In the genomic region with DNA sequence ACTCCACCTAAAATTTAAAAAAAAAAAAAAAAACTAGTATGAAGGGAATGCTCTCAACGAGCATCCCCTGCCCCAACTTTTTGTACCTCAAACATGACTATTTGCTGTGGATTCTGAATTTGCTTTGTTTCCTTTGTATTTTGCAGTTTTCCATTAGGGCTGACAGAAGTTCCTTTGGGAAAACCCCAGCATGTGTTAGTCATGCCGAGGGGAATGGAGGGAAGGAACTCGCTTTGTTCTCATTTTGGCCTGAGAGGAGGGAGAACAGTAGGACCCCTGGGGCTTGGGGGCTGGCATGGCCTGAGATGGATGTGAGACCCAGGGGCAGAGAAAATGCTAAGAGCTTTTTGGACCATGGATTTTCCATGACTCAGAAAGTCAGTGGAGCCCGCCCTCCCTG, we compare ENCODE assay signal across 16 cellular contexts. TPM values are rescaled to one million over a fixed set of nuclear protein-coding genes. Genes with fewer than 3 reads are reported as not detected.
DNase-seq lines count a peak whose midpoint lies in the region; ATAC-seq and TF ChIP-seq lines count a peak whose summit lies in the region.
"Had no signal": no experiment of that assay in that cellular context is flagged by ENCODE, and none has a peak within 500 bp of the region (broad histone marks: within the 10 kb centered on the region; RNA-seq: fewer than 3 reads in every experiment).

No MANE protein-coding gene starts in this region.

- H2BK20ac ChIP-seq in IMR-90 (ENCODE audit: low read depth, low read length) = no peak overlapping the region

- no peaks in the 10 kb centered on the region for H3K79me1 ChIP-seq in IMR-90 (ENCODE audit: low read depth in 1 of 2, low read length in 2 of 2)

- intact Hi-C loops in IMR-90 (cut with micrococcal nuclease) = no loop called here

- peaks cover 12% of the 10 kb centered on the region for H3K9me1 ChIP-seq in IMR-90 (ENCODE audit: insufficient read depth, low read length)

- H2BK5ac ChIP-seq in IMR-90 (ENCODE audit: low read depth, low read length, poor library complexity, severe bottlenecking) = no peak overlapping the region

- H3K36me3 Mint-ChIP-seq in type B pancreatic cell (no peaks in the 10 kb centered on the region), progenitor cell of endocrine pancreas (ENCODE audit: insufficient read depth) (no peaks in the 10 kb centered on the region)
- no peaks in the 10 kb centered on the region for H3K36me3 Mint-ChIP-seq in natural killer cell treated with Interleukin-12 subunit alpha and Interleukin-12 subunit beta and Interleukin-15 and Interleukin-18, amount 100 ng/mL, for 72 hours

- H3K9me3 Mint-ChIP-seq in type B pancreatic cell (peaks cover 5% of the 10 kb centered on the region), progenitor cell of endocrine pancreas (ENCODE audit: low read depth) (no peaks in the 10 kb centered on the region)
- H3K9me3 Mint-ChIP-seq in natural killer cell treated with Interleukin-12 subunit alpha and Interleukin-12 subunit beta and Interleukin-15 and Interleukin-18, amount 100 ng/mL, for 72 hours = no peaks in the 10 kb centered on the region

- peaks cover 17% of the 10 kb centered on the region for H3K27me3 ChIP-seq in IMR-90 (ENCODE audit: control insufficient read depth, insufficient read depth, low read length)
- H3K27me3 ChIP-seq: BLaER1 treated with 17β-estradiol and CSF1 and Interleukin-3, amounts not matched to agents 10 nM and 100 nM had no signal

- no peak overlapping the region for H3K4me3 Mint-ChIP-seq in type B pancreatic cell
- no peak overlapping the region for H3K4me3 Mint-ChIP-seq in natural killer cell treated with Interleukin-12 subunit alpha and Interleukin-12 subunit beta and Interleukin-15 and Interleukin-18, amount 100 ng/mL, for 72 hours
- H3K4me3 Mint-ChIP-seq in progenitor cell of endocrine pancreas (ENCODE audit: low read depth) = no peak overlapping the region

- H3K4me2 ChIP-seq in IMR-90 (ENCODE audit: low read depth, low read length) = no peak overlapping the region
- H3K4me2 ChIP-seq: BLaER1 treated with 17β-estradiol and CSF1 and Interleukin-3, amounts not matched to agents 10 nM and 100 nM had no signal

- H3K9me3 ChIP-seq in IMR-90 (ENCODE audit: control insufficient read depth, insufficient read depth, low read length) = peaks cover 4% of the 10 kb centered on the region

- dilution Hi-C loops in IMR-90 (cut with HindIII; ENCODE audit: low sequenced_read_pairs, unreplicated experiment) = no loop called here

- no peak overlapping the region; the same call in 1 of the 2 replicates for H2AK5ac ChIP-seq in IMR-90 (ENCODE audit: low read depth, low read length)

- H4K5ac ChIP-seq in IMR-90 (ENCODE audit: low read depth, low read length) = no peak overlapping the region

- H3K27ac Mint-ChIP-seq in type B pancreatic cell (peak overlapping the region; percentile 36), progenitor cell of endocrine pancreas (no peak overlapping the region)
- H3K27ac Mint-ChIP-seq in natural killer cell treated with Interleukin-12 subunit alpha and Interleukin-12 subunit beta and Interleukin-15 and Interleukin-18, amount 100 ng/mL, for 72 hours = no peak overlapping the region

- H2BK120ac ChIP-seq in IMR-90 (ENCODE audit: low read depth, low read length) = 0 out of 2 replicates have a peak overlapping the region, but pooled peaks have one; percentile 30

- H2AK9ac ChIP-seq in IMR-90 (replicated peaks; ENCODE audit: low read depth, low read length, poor library complexity) = no peak overlapping the region

- H3K4me1 ChIP-seq in IMR-90 (ENCODE audit: control insufficient read depth, insufficient read depth, low read length) = peaks cover 17% of the 10 kb centered on the region

- H3K27me3 Mint-ChIP-seq in type B pancreatic cell = peaks cover under 1% of the 10 kb centered on the region
- peaks cover 8 to 25% of the 10 kb centered on the region in 2 donors for H3K27me3 Mint-ChIP-seq in natural killer cell treated with Interleukin-12 subunit alpha and Interleukin-12 subunit beta and Interleukin-15 and Interleukin-18, amount 100 ng/mL, for 72 hours
- H3K27me3 Mint-ChIP-seq in progenitor cell of endocrine pancreas = peaks cover 23% of the 10 kb centered on the region

- no peak overlapping the region for H3K9ac ChIP-seq in IMR-90 (ENCODE audit: low read depth, low read length)
- H3K9ac ChIP-seq: BLaER1 treated with 17β-estradiol and CSF1 and Interleukin-3, amounts not matched to agents 10 nM and 100 nM had no signal

- H3K56ac ChIP-seq in IMR-90 (ENCODE audit: extremely low read depth, insufficient read depth, low read length) = no peak overlapping the region

- POLR2A ChIA-PET in IMR-90 (lab: Charles Lee; ENCODE audit: unreplicated experiment) = no interaction called here

- no peak overlapping the region for H3K4me3 ChIP-seq in IMR-90 (ENCODE audit: insufficient read depth, low read depth, low read length)
- H3K4me3 ChIP-seq: BLaER1 treated with 17β-estradiol and CSF1 and Interleukin-3, amounts not matched to agents 10 nM and 100 nM had no signal

- H3K36me3 ChIP-seq in IMR-90 (ENCODE audit: control insufficient read depth, insufficient read depth, low read length) = no peaks in the 10 kb centered on the region
- H3K36me3 ChIP-seq: BLaER1 treated with 17β-estradiol and CSF1 and Interleukin-3, amounts not matched to agents 10 nM and 100 nM had no signal

- no peak for ATAC-seq in IMR-90 (ENCODE audit: low read depth)
- no peak for ATAC-seq in natural killer cell treated with Interleukin-12 subunit alpha and Interleukin-12 subunit beta and Interleukin-15 and Interleukin-18, amount 100 ng/mL, for 72 hours
- ATAC-seq: SK-N-SH treated with all-trans-retinoic acid at 6 μM for 48 hours had no signal

- H3K4ac ChIP-seq in IMR-90 (ENCODE audit: low read depth, low read length) = no peak overlapping the region

- DNase-seq in IMR-90 = peak; percentile 46
- DNase-seq in dermis blood vessel endothelial cell = peak; percentile 62
- peak; percentile 44 for DNase-seq in glomerular visceral epithelial cell (ENCODE audit: extremely low spot score)
- no peak for DNase-seq in type B pancreatic cell (ENCODE audit: extremely low spot score, unreplicated experiment)
- DNase-seq in mesenteric fat pad (ENCODE audit: low spot score) = no peak
- no peak for DNase-seq in natural killer cell treated with Interleukin-12 subunit alpha and Interleukin-12 subunit beta and Interleukin-15 and Interleukin-18, amount 100 ng/mL, for 72 hours (ENCODE audit: low spot score)
- no peak for DNase-seq in progenitor cell of endocrine pancreas (ENCODE audit: low spot score, unreplicated experiment)
- DNase-seq: DMS153, MM.1S, NCI-H1105, NCI-H187, NCI-H446, Right ventricle myocardium superior had no signal

- no peak overlapping the region; the same call in 1 of the 2 replicates for H4K91ac ChIP-seq in IMR-90 (ENCODE audit: insufficient read depth, low read depth, low read length)

- BruUV-seq in IMR-90 (replicated peaks; lab: Mats Ljungman, UMichigan) = no TSS peak

- 72% methylated on average over 2 of the region's 4 CpGs; no CpG with 5 or more reads in 1 of the 2 experiments for WGBS in IMR-90 (ENCODE audit: extremely low coverage in 2 of 2, insufficient read length in 1 of 2), 2 experiments

- no peak overlapping the region for H3K23ac ChIP-seq in IMR-90 (ENCODE audit: low read depth, low read length)

- H4K8ac ChIP-seq in IMR-90 (ENCODE audit: low read depth in 2 of 2, low read length in 2 of 2) = no peak overlapping the region

- peaks cover 36% of the 10 kb centered on the region for H3K4me1 Mint-ChIP-seq in type B pancreatic cell (ENCODE audit: unreplicated experiment)
- peaks cover 8 to 17% of the 10 kb centered on the region in 2 donors for H3K4me1 Mint-ChIP-seq in natural killer cell treated with Interleukin-12 subunit alpha and Interleukin-12 subunit beta and Interleukin-15 and Interleukin-18, amount 100 ng/mL, for 72 hours (ENCODE audit: low read depth in 2 of 2)
- H3K4me1 Mint-ChIP-seq in progenitor cell of endocrine pancreas (ENCODE audit: low read depth) = peaks cover 23% of the 10 kb centered on the region

- H3K14ac ChIP-seq in IMR-90 (replicated peaks; ENCODE audit: low read depth, low read length) = no peak overlapping the region

- no peak overlapping the region for H2BK15ac ChIP-seq in IMR-90 (ENCODE audit: low read depth, low read length)

- TF ChIP-seq POLR2A in IMR-90 (IDR thresholded peaks at IDR 0.05; ENCODE audit: low read depth, low read length) = no peak

- no peak overlapping the region for H3K18ac ChIP-seq in IMR-90 (ENCODE audit: low read depth, low read length)

- no peaks in the 10 kb centered on the region for H4K20me1 ChIP-seq in IMR-90 (ENCODE audit: insufficient read depth, low read length)
- H4K20me1 ChIP-seq: BLaER1 treated with 17β-estradiol and CSF1 and Interleukin-3, amounts not matched to agents 10 nM and 100 nM had no signal

- no peak overlapping the region for H3K27ac ChIP-seq in IMR-90 (ENCODE audit: insufficient read depth, low read length)
- H3K27ac ChIP-seq: BLaER1 treated with 17β-estradiol and CSF1 and Interleukin-3, amounts not matched to agents 10 nM and 100 nM had no signal

- TF ChIP-seq CTCF in IMR-90 (conservative IDR thresholded peaks at IDR 0.05; ENCODE audit: low read depth, low read length) (no peak), type B pancreatic cell (conservative IDR thresholded peaks at IDR 0.05) (no peak), progenitor cell of endocrine pancreas (IDR thresholded peaks at IDR 0.05; ENCODE audit: unreplicated experiment) (no peak)

- CTCF ChIA-PET in IMR-90 (lab: Yijun Ruan, JAX) = interaction anchor here (0.7 kb wide), 1 partner anchor 445 kb away, joined by 4 read pairs; no protein-coding TSS in a partner anchor

- H2AFZ ChIP-seq in IMR-90 (replicated peaks; ENCODE audit: low read length, poor library complexity) = no peak overlapping the region

- no peak for TF ChIP-seq RAD21 in IMR-90 (IDR thresholded peaks at IDR 0.05; ENCODE audit: low read length)

- in situ Hi-C loops in IMR-90 (cut with MboI; ENCODE audit: low sequenced_read_pairs) = loop anchor here (5.0 to 10.0 kb wide), 2 partner anchors 111 to 747 kb away; no protein-coding TSS in a partner anchor

RNA-seq across cellular contexts. Expression of gene KRT9, which starts 20.5 kb away (rescaled TPM):
- not detected in 2 replicates for total RNA-seq in IMR-90 (2012; rRNA removed)
- polyA plus RNA-seq in IMR-90 (2012; rRNA removed) = not detected in 2 replicates
- polyA plus RNA-seq in IMR-90 (2012; cell fraction: cytosol; rRNA removed) = not detected in 2 replicates
- polyA plus RNA-seq in IMR-90 (2012; cell fraction: nucleus; rRNA removed; ENCODE audit: low replicate concordance) = not detected in 2 replicates
- total RNA-seq in dermis blood vessel endothelial cell = not detected in 2 replicates
- total RNA-seq in type B pancreatic cell (ENCODE audit: low replicate concordance) = 0.85 and 7.4 TPM in 2 replicates
- not detected for total RNA-seq in mesenteric fat pad
- not detected for total RNA-seq in natural killer cell treated with Interleukin-12 subunit alpha and Interleukin-12 subunit beta and Interleukin-15 and Interleukin-18, amount 100 ng/mL, for 72 hours
- not detected in 2 replicates for total RNA-seq in progenitor cell of endocrine pancreas
- total RNA-seq: G401, Right ventricle myocardium superior had no signal

RNA-seq across cellular contexts. Expression of gene KRT19, which starts 23.3 kb away (rescaled TPM):
- total RNA-seq in IMR-90 (2012; rRNA removed) (14.7 and 18.1 TPM in 2 replicates), dermis blood vessel endothelial cell (10.7 and 10.9 TPM in 2 replicates), type B pancreatic cell (ENCODE audit: low replicate concordance) (750 and 2,036 TPM in 2 replicates), mesenteric fat pad (1.8 TPM), progenitor cell of endocrine pancreas (398 and 429 TPM in 2 replicates)
- polyA plus RNA-seq in IMR-90 (2012; rRNA removed) = 12.0 and 12.5 TPM in 2 replicates
- 12.7 and 12.8 TPM in 2 replicates for polyA plus RNA-seq in IMR-90 (2012; cell fraction: cytosol; rRNA removed)
- 5.0 and 8.4 TPM in 2 replicates for polyA plus RNA-seq in IMR-90 (2012; cell fraction: nucleus; rRNA removed; ENCODE audit: low replicate concordance)
- total RNA-seq in natural killer cell treated with Interleukin-12 subunit alpha and Interleukin-12 subunit beta and Interleukin-15 and Interleukin-18, amount 100 ng/mL, for 72 hours = not detected
- total RNA-seq: G401 had no signal

RNA-seq across cellular contexts. Expression of gene KRT15, which starts 32.7 kb away (rescaled TPM):
- total RNA-seq in IMR-90 (2012; rRNA removed) = 2.9 and 3.6 TPM in 2 replicates
- 5.3 and 7.6 TPM in 2 replicates for polyA plus RNA-seq in IMR-90 (2012; rRNA removed)
- 3.4 and 3.7 TPM in 2 replicates for polyA plus RNA-seq in IMR-90 (2012; cell fraction: cytosol; rRNA removed)
- 17.3 and 18.6 TPM in 2 replicates for polyA plus RNA-seq in IMR-90 (2012; cell fraction: nucleus; rRNA removed; ENCODE audit: low replicate concordance)
- 0.51 TPM in 2 replicates for total RNA-seq in dermis blood vessel endothelial cell
- total RNA-seq in type B pancreatic cell (ENCODE audit: low replicate concordance) = 208 and 840 TPM in 2 replicates
- total RNA-seq in mesenteric fat pad = not detected
- total RNA-seq in natural killer cell treated with Interleukin-12 subunit alpha and Interleukin-12 subunit beta and Interleukin-15 and Interleukin-18, amount 100 ng/mL, for 72 hours = not detected
- total RNA-seq in progenitor cell of endocrine pancreas = 2.9 TPM in 2 replicates
- total RNA-seq: G401, Right ventricle myocardium superior had no signal

RNA-seq across cellular contexts. Expression of gene KRT14, which starts 35.3 kb away (rescaled TPM):
- total RNA-seq in IMR-90 (2012; rRNA removed) (not detected in 2 replicates), dermis blood vessel endothelial cell (0.05 and 0.85 TPM in 2 replicates), type B pancreatic cell (ENCODE audit: low replicate concordance) (0.19 and 0.64 TPM in 2 replicates), mesenteric fat pad (1.00 TPM), progenitor cell of endocrine pancreas (not detected in 2 replicates)
- polyA plus RNA-seq in IMR-90 (2012; rRNA removed) = not detected in 2 replicates
- polyA plus RNA-seq in IMR-90 (2012; cell fraction: cytosol; rRNA removed) = not detected in 2 replicates
- 0.06 TPM in 1 of 2 replicates, not detected in the other for polyA plus RNA-seq in IMR-90 (2012; cell fraction: nucleus; rRNA removed; ENCODE audit: low replicate concordance)
- total RNA-seq in natural killer cell treated with Interleukin-12 subunit alpha and Interleukin-12 subunit beta and Interleukin-15 and Interleukin-18, amount 100 ng/mL, for 72 hours = not detected
- total RNA-seq: G401, Right ventricle myocardium superior had no signal

RNA-seq across cellular contexts. Expression of gene KRT13, which starts 46.0 kb away (rescaled TPM):
- 0.18 and 0.28 TPM in 2 replicates for total RNA-seq in IMR-90 (2012; rRNA removed)
- polyA plus RNA-seq in IMR-90 (2012; rRNA removed) = 0.56 and 0.60 TPM in 2 replicates
- 0.42 and 0.44 TPM in 2 replicates for polyA plus RNA-seq in IMR-90 (2012; cell fraction: cytosol; rRNA removed)
- 0.61 and 0.87 TPM in 2 replicates for polyA plus RNA-seq in IMR-90 (2012; cell fraction: nucleus; rRNA removed; ENCODE audit: low replicate concordance)
- not detected in 2 replicates for total RNA-seq in dermis blood vessel endothelial cell
- 869 and 1,618 TPM in 2 replicates for total RNA-seq in type B pancreatic cell (ENCODE audit: low replicate concordance)
- not detected for total RNA-seq in mesenteric fat pad
- not detected for total RNA-seq in natural killer cell treated with Interleukin-12 subunit alpha and Interleukin-12 subunit beta and Interleukin-15 and Interleukin-18, amount 100 ng/mL, for 72 hours
- not detected in 2 replicates for total RNA-seq in progenitor cell of endocrine pancreas
- total RNA-seq: G401, Right ventricle myocardium superior had no signal

Comparison
In these comparisons a context has a peak if more than half of its experiments do, and no peak if none do; other contexts are left out.
1. DNase-seq: peak in IMR-90 (single experiment), dermis blood vessel endothelial cell (single experiment) and glomerular visceral epithelial cell (single experiment); none in type B pancreatic cell (single experiment), mesenteric fat pad (single experiment), natural killer cell treated with Interleukin-12 subunit alpha and Interleukin-12 subunit beta and Interleukin-15 and Interleukin-18, amount 100 ng/mL, for 72 hours (single experiment) and progenitor cell of endocrine pancreas (single experiment).
2. RNA of gene KRT19, which starts 23.3 kb away (total RNA-seq): 750 to 2,036 TPM in type B pancreatic cell and 398 to 429 TPM in progenitor cell of endocrine pancreas; 14.7 to 18.1 TPM in IMR-90, 10.7 to 10.9 TPM in dermis blood vessel endothelial cell, 1.8 TPM in mesenteric fat pad (single experiment) and not detected in natural killer cell treated with Interleukin-12 subunit alpha and Interleukin-12 subunit beta and Interleukin-15 and Interleukin-18, amount 100 ng/mL, for 72 hours; every median in the first group is over 10 times any median in the second.
3. RNA of gene KRT15, which starts 32.7 kb away (total RNA-seq): 208 to 840 TPM in type B pancreatic cell; 2.9 to 3.6 TPM in IMR-90, 2.9 TPM in progenitor cell of endocrine pancreas, 0.51 TPM in dermis blood vessel endothelial cell, not detected in mesenteric fat pad (single experiment) and not detected in natural killer cell treated with Interleukin-12 subunit alpha and Interleukin-12 subunit beta and Interleukin-15 and Interleukin-18, amount 100 ng/mL, for 72 hours; every median in the first group is over 10 times any median in the second.